In genomic region chr12:14314801-14315200, GRCh38 we compare ENCODE assay signal across 17 cellular contexts. TPM values are rescaled to one million over a fixed set of nuclear protein-coding genes. Genes with fewer than 3 reads are reported as not detected.
A peak's percentile ranks its signal among the peaks of the same experiment; 100 is the strongest.
DNase-seq lines count a peak whose midpoint lies in the region; ATAC-seq lines count a peak whose summit lies in the region.
"Had no signal": no experiment of that assay in that cellular context is flagged by ENCODE, and none has a peak within 500 bp of the region (broad histone marks: within the 10 kb centered on the region; RNA-seq: fewer than 3 reads in every experiment).

No MANE protein-coding gene starts in this region.

- intact Hi-C loops in naive thymus-derived CD4-positive, alpha-beta T cell (cut with micrococcal nuclease) = no loop called here

- peak overlapping the region in 2 of 4 donors; percentile 21 to 69 for H3K4me3 Mint-ChIP-seq in IgD-negative memory B cell
- H3K4me3 Mint-ChIP-seq in naive thymus-derived CD4-positive, alpha-beta T cell = no peak overlapping the region
- H3K4me3 Mint-ChIP-seq: activated CD8-positive, alpha-beta memory T cell treated with anti-CD3 and anti-CD28 coated beads, Interleukin-2, amount 10 ng/mL, durations not matched to agents 7 days and 5 days had no signal

- no peak overlapping the region for H3K4me3 ChIP-seq in naive thymus-derived CD4-positive, alpha-beta T cell (ENCODE audit: low read length)
- H3K4me3 ChIP-seq: BLaER1, SJCRH30 had no signal

- POLR2A ChIA-PET in naive thymus-derived CD4-positive, alpha-beta T cell (lab: Charles Lee) = no interaction called here

- no peaks in the 10 kb centered on the region for H3K36me3 ChIP-seq in naive thymus-derived CD4-positive, alpha-beta T cell (ENCODE audit: control insufficient read depth in 2 of 3, insufficient read depth in 3 of 3, low read length in 3 of 3)
- H3K36me3 ChIP-seq: BLaER1, SJCRH30 had no signal

- peaks cover 18 to 34% (median 18%) of the 10 kb centered on the region in 3 donors for H3K4me1 Mint-ChIP-seq in IgD-negative memory B cell
- no peaks in the 10 kb centered on the region for H3K4me1 Mint-ChIP-seq in naive thymus-derived CD4-positive, alpha-beta T cell
- H3K4me1 Mint-ChIP-seq: activated CD8-positive, alpha-beta memory T cell treated with anti-CD3 and anti-CD28 coated beads, Interleukin-2, amount 10 ng/mL, durations not matched to agents 7 days and 5 days had no signal

- H3K27me3 ChIP-seq in naive thymus-derived CD4-positive, alpha-beta T cell (ENCODE audit: control insufficient read depth in 2 of 2, insufficient read depth in 2 of 2, low read length in 2 of 2) = no peaks in the 10 kb centered on the region
- H3K27me3 ChIP-seq: BLaER1, SJCRH30 had no signal

- H3K27me3 Mint-ChIP-seq in IgD-negative memory B cell = no peaks in the 10 kb centered on the region
- peaks cover 0 to 5% (median 0%) of the 10 kb centered on the region in 5 donors for H3K27me3 Mint-ChIP-seq in naive thymus-derived CD4-positive, alpha-beta T cell
- H3K27me3 Mint-ChIP-seq: activated CD8-positive, alpha-beta memory T cell treated with anti-CD3 and anti-CD28 coated beads, Interleukin-2, amount 10 ng/mL, durations not matched to agents 7 days and 5 days; progenitor cell of endocrine pancreas had no signal

- peak; percentile 43 for ATAC-seq in GM18861 (IDR thresholded peaks at IDR 0.05; ENCODE audit: unreplicated experiment)
- peak; percentile 61 for ATAC-seq in naive thymus-derived CD4-positive, alpha-beta T cell
- ATAC-seq: activated CD8-positive, alpha-beta memory T cell treated with anti-CD3 and anti-CD28 coated beads, Interleukin-2, amount 10 ng/mL, durations not matched to agents 7 days and 5 days had no signal

- CTCF ChIA-PET in naive thymus-derived CD4-positive, alpha-beta T cell (lab: Charles Lee) = no interaction called here

- H3K9me3 Mint-ChIP-seq in IgD-negative memory B cell = peaks cover 3 to 15% (median 4%) of the 10 kb centered on the region in 3 donors
- peaks cover 0 to 9% (median 0%) of the 10 kb centered on the region in 11 donors for H3K9me3 Mint-ChIP-seq in naive thymus-derived CD4-positive, alpha-beta T cell

- no peaks in the 10 kb centered on the region for H3K9me3 ChIP-seq in naive thymus-derived CD4-positive, alpha-beta T cell (ENCODE audit: control insufficient read depth in 2 of 3, low read length in 3 of 3)
- H3K9me3 ChIP-seq: BLaER1, SJCRH30 had no signal

- H3K4me1 ChIP-seq in naive thymus-derived CD4-positive, alpha-beta T cell (ENCODE audit: control insufficient read depth in 2 of 2, insufficient read depth in 2 of 2, low read length in 2 of 2) = no peaks in the 10 kb centered on the region

- H3K27ac Mint-ChIP-seq in IgD-negative memory B cell = peak overlapping the region in 2 of 3 donors; percentile 83 to 86
- no peak overlapping the region for H3K27ac Mint-ChIP-seq in naive thymus-derived CD4-positive, alpha-beta T cell
- H3K27ac Mint-ChIP-seq: activated CD8-positive, alpha-beta memory T cell treated with anti-CD3 and anti-CD28 coated beads, Interleukin-2, amount 10 ng/mL, durations not matched to agents 7 days and 5 days; progenitor cell of endocrine pancreas had no signal

- no peak overlapping the region for H3K27ac ChIP-seq in naive thymus-derived CD4-positive, alpha-beta T cell (ENCODE audit: low read depth, low read length)
- H3K27ac ChIP-seq: BLaER1, SJCRH30, VCaP had no signal

- peaks cover 5% of the 10 kb centered on the region for H3K36me3 Mint-ChIP-seq in IgD-negative memory B cell
- H3K36me3 Mint-ChIP-seq in naive thymus-derived CD4-positive, alpha-beta T cell = peaks cover 0 to 3% (median 0%) of the 10 kb centered on the region in 5 donors
- H3K36me3 Mint-ChIP-seq: activated CD8-positive, alpha-beta memory T cell treated with anti-CD3 and anti-CD28 coated beads, Interleukin-2, amount 10 ng/mL, durations not matched to agents 7 days and 5 days had no signal

- peak; percentile 38 for DNase-seq in SKM-1 (lab: John Stamatoyannopoulos, UW; ENCODE audit: unreplicated experiment)
- no peak for DNase-seq in naive thymus-derived CD4-positive, alpha-beta T cell
- DNase-seq in NCI-H1694 (lab: John Stamatoyannopoulos, UW) = no peak
- DNase-seq in UCSD-AML1 (lab: John Stamatoyannopoulos, UW; ENCODE audit: unreplicated experiment) = no peak
- no peak for DNase-seq in foreskin melanocyte
- DNase-seq in NCI-H1048 (lab: John Stamatoyannopoulos, UW) = no peak
- DNase-seq: activated CD8-positive, alpha-beta memory T cell treated with anti-CD3 and anti-CD28 coated beads, Interleukin-2, amount 10 ng/mL, durations not matched to agents 7 days and 5 days; DMS79 treated with DMSO at 0.1 percent for 48 hours; hippocampal formation; left cardiac atrium; NCI-H82; SJCRH30 had no signal

RNA-seq across cellular contexts. Expression of gene ATF7IP, which starts 50.7 kb away (rescaled TPM):
- 126 TPM for polyA plus RNA-seq in IgD-negative memory B cell
- total RNA-seq in naive thymus-derived CD4-positive, alpha-beta T cell = 100 to 1,000 TPM; 113 to 181 (median 144) TPM
- 100 to 1,000 TPM in 1 of 2 donors, 10 to 100 TPM in 1; 92.7 to 124 TPM for polyA plus RNA-seq in naive thymus-derived CD4-positive, alpha-beta T cell

Comparison
In these comparisons a context has a peak if more than half of its experiments do, and no peak if none do; other contexts are left out.
1. H3K27ac Mint-ChIP-seq: peak in IgD-negative memory B cell (2 of 3); none in naive thymus-derived CD4-positive, alpha-beta T cell (0 of 9).